Comparison of ENCODE assay signal across 3 cellular contexts in genomic region chr15:100566850-100567249, GRCh38.
TF ChIP-seq lines count a peak whose summit lies in the region.

No MANE protein-coding gene starts in this region.

TF ChIP-seq in A549, 52 proteins besides CTCF, POLR2A, EP300 and RAD21:
- TF ChIP-seq NPAS2 (CRISPR knock-in tag; IDR thresholded peaks at IDR 0.05; ENCODE audit: borderline replicate concordance) (no peak), ZFP36 (IDR thresholded peaks at IDR 0.05; ENCODE audit: borderline replicate concordance, partially characterized antibody) (no peak), NFE2L2 (conservative IDR thresholded peaks at IDR 0.05; ENCODE audit: low read length) (no peak), RFX5 (IDR thresholded peaks at IDR 0.05) (no peak), CEBPB (IDR thresholded peaks at IDR 0.05) (no peak), TFCP2L1 (CRISPR knock-in tag; IDR thresholded peaks at IDR 0.05) (no peak), ELK1 (IDR thresholded peaks at IDR 0.05; ENCODE audit: low read depth, low read length) (no peak), FOSB (CRISPR knock-in tag; IDR thresholded peaks at IDR 0.05) (no peak)

TF ChIP-seq in K562, 482 proteins besides CTCF, POLR2A, EP300 and RAD21:
- no peak for TF ChIP-seq PRDM10 (IDR thresholded peaks at IDR 0.05; ENCODE audit: partially characterized antibody)
- no peak for TF ChIP-seq ZNF23 (CRISPR knock-in tag; IDR thresholded peaks at IDR 0.05)
- no peak for TF ChIP-seq UBTF (IDR thresholded peaks at IDR 0.05; ENCODE audit: borderline replicate concordance in 1 of 2, low read depth in 2 of 2, low read length in 2 of 2)
- no peak for TF ChIP-seq JUND (IDR thresholded peaks at IDR 0.05; ENCODE audit: borderline replicate concordance, low read depth, low read length)
- no peak for TF ChIP-seq JUND (tag; IDR thresholded peaks at IDR 0.05; ENCODE audit: borderline replicate concordance, low read depth, low read length)
- peak; percentile 53 for TF ChIP-seq TFE3 (CRISPR knock-in tag; IDR thresholded peaks at IDR 0.05)
- no peak for TF ChIP-seq ZNF655 (CRISPR knock-in tag; IDR thresholded peaks at IDR 0.05)
- no peak for TF ChIP-seq ZMIZ1 (IDR thresholded peaks at IDR 0.05; ENCODE audit: low read depth in 2 of 2, low read length in 2 of 2)

TF ChIP-seq in neural cell, 6 proteins besides CTCF, POLR2A, EP300 and RAD21:
- TF ChIP-seq TAF1 (IDR thresholded peaks at IDR 0.05; ENCODE audit: low read depth) (no peak), POLR2AphosphoS5 (IDR thresholded peaks at IDR 0.05) (peak; percentile 70)
TF ChIP-seq in neural cell: peak in this region for 1.
